8 cellular contexts compared by ENCODE assay signal in genomic region chr1:35190784-35191183, GRCh38. TPM values are rescaled to one million over a fixed set of nuclear protein-coding genes. Genes with fewer than 3 reads are reported as not detected.
DNase-seq lines count a peak whose midpoint lies in the region; ATAC-seq and TF ChIP-seq lines count a peak whose summit lies in the region.

No MANE protein-coding gene starts in this region.

- peak overlapping the region; percentile 29 to 92 for H3K9ac ChIP-seq in duodenal mucosa (ENCODE audit: low read depth in 1 of 2, low read length in 2 of 2)

- intact Hi-C loops in CD14-positive monocyte (cut with micrococcal nuclease), result loop anchor here (5.0 to 10.0 kb wide), 5 partner anchors 74 to 367 kb away; partner anchors contain the start of genes KIAA0319L (in 2 of the 2), NCDN (in 2 of the 2), ZMYM4 (in 1 of the 2) and ZMYM6 (in 1 of the 2)

- H3K36me3 ChIP-seq in MG63 (peaks cover 64% of the 10 kb centered on the region), duodenal mucosa (ENCODE audit: control insufficient read depth in 1 of 2, insufficient read depth in 2 of 2, low read length in 2 of 2) (peaks cover 47 to 52% of the 10 kb centered on the region in 2 donors)

- peaks cover 37 to 46% of the 10 kb centered on the region in 2 donors for H3K4me1 ChIP-seq in duodenal mucosa (ENCODE audit: control insufficient read depth in 1 of 2, insufficient read depth in 2 of 2, low read length in 2 of 2)

- peak overlapping the region; percentile 98 for H3K4me3 ChIP-seq in MG63
- peak overlapping the region; percentile 83 to 98 for H3K4me3 ChIP-seq in duodenal mucosa (ENCODE audit: low read depth in 1 of 2, low read length in 2 of 2)

- H3K4me3 Mint-ChIP-seq in CD14-positive monocyte (peak overlapping the region; percentile 94 to 97), nephron progenitor cell (peak overlapping the region; percentile 99)

- H3K27me3 Mint-ChIP-seq in CD14-positive monocyte (ENCODE audit: low read depth in 3 of 3) (peaks cover 0 to 2% (median 0%) of the 10 kb centered on the region in 3 donors), nephron progenitor cell (ENCODE audit: low read depth, poor library complexity) (peaks cover 4% of the 10 kb centered on the region)

- TF ChIP-seq CTCF in CD14-positive monocyte (IDR thresholded peaks at IDR 0.05) (no peak), nephron progenitor cell (IDR thresholded peaks at IDR 0.05) (no peak)

- H3K4me1 Mint-ChIP-seq in CD14-positive monocyte, result peaks cover 48% of the 10 kb centered on the region
- H3K4me1 Mint-ChIP-seq in nephron progenitor cell, result peaks cover 70% of the 10 kb centered on the region

- H3K27me3 ChIP-seq in MG63, result no peaks in the 10 kb centered on the region
- H3K27me3 ChIP-seq in duodenal mucosa (ENCODE audit: control insufficient read depth in 1 of 2, insufficient read depth in 2 of 2, low read length in 2 of 2), result no peaks in the 10 kb centered on the region

- H3K9me3 ChIP-seq in MG63 (no peaks in the 10 kb centered on the region), duodenal mucosa (ENCODE audit: control insufficient read depth in 1 of 2, low read length in 2 of 2) (no peaks in the 10 kb centered on the region)

- H3K9me3 Mint-ChIP-seq in CD14-positive monocyte (peaks cover 0 to 7% (median 0%) of the 10 kb centered on the region in 7 donors), nephron progenitor cell (no peaks in the 10 kb centered on the region)

- H3K36me3 Mint-ChIP-seq in CD14-positive monocyte (peaks cover 55 to 61% of the 10 kb centered on the region in 2 donors), nephron progenitor cell (ENCODE audit: low read depth) (peaks cover 62% of the 10 kb centered on the region)

- H3K27ac ChIP-seq in duodenal mucosa (ENCODE audit: low read depth, low read length), result no peak overlapping the region

- no peak for ATAC-seq in HG03432 (IDR thresholded peaks at IDR 0.05; ENCODE audit: unreplicated experiment)

- no peak for DNase-seq in CD14-positive monocyte (ENCODE audit: low spot score)
- no peak for DNase-seq in MG63
- no peak for DNase-seq in nephron progenitor cell
- no peak for DNase-seq in NCI-H1436 treated with DMSO at 0.1 percent for 48 hours (lab: John Stamatoyannopoulos, UW)
- no peak for DNase-seq in NOMO-1 treated with DMSO at 0.1 percent for 48 hours (lab: John Stamatoyannopoulos, UW; ENCODE audit: unreplicated experiment)
- DNase-seq in putamen (ENCODE audit: low spot score), result no peak

- H3K27ac Mint-ChIP-seq in CD14-positive monocyte (peak overlapping the region in 6 of 7 donors; percentile 9 to 92 (median 88)), nephron progenitor cell (peak overlapping the region; percentile 99)

RNA-seq across cellular contexts. Expression of gene SFPQ, which starts 2.2 kb away (rescaled TPM):
- 10 to 100 TPM; 80.8 to 89.2 TPM for polyA plus RNA-seq in CD14-positive monocyte
- 232 and 410 TPM in 2 replicates for total RNA-seq in MG63 (2014; rRNA removed; shearing (Covaris generic); ENCODE audit: low replicate concordance)
